Comparison of ENCODE assay signal across 2 cellular contexts in the genomic region with DNA sequence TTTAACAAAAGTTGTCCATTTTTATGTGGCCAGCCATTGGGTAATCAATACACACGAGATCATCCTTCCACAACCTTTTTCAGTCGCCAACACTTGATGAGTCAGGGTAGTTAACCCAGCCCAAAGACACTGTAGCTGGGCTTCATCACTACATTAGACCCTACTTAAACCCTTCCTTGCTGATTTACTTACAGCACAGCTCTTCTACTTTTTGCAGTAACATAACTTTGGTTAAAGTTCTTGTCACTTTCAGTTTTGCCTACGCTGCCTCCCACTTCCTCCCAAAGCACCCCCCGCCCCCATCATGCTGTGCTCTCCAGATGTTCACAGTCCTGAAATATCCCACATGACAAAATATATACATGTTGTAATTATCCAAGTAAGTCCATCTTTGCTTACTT.
TF ChIP-seq lines count a peak whose summit lies in the region.

No MANE protein-coding gene starts in this region.

TF ChIP-seq in IMR-90, 13 proteins besides CTCF, POLR2A, EP300 and RAD21:
- TF ChIP-seq MAZ (IDR thresholded peaks at IDR 0.05; ENCODE audit: borderline replicate concordance, low read depth, low read length) (peak; percentile 77; the same call in 1 of the 2 replicates), RCOR1 (IDR thresholded peaks at IDR 0.05; ENCODE audit: insufficient replicate concordance, low read length) (peak; percentile 63), MAFK (IDR thresholded peaks at IDR 0.05; ENCODE audit: low read depth, low read length) (peak; percentile 25; the same call in 1 of the 2 replicates), SMC3 (IDR thresholded peaks at IDR 0.05; ENCODE audit: low read depth, low read length) (0 out of 2 replicates have a peak, but pooled peaks have one; percentile 2), CHD1 (IDR thresholded peaks at IDR 0.05; ENCODE audit: low read depth, low read length) (no peak), NFE2L2 (IDR thresholded peaks at IDR 0.05; ENCODE audit: low read depth, low read length) (0 out of 2 replicates have a peak, but pooled peaks have one; percentile 7), FOS (IDR thresholded peaks at IDR 0.05; ENCODE audit: low read depth, low read length) (no peak), MXI1 (IDR thresholded peaks at IDR 0.05; ENCODE audit: borderline replicate concordance, low read depth, low read length) (0 out of 2 replicates have a peak, but pooled peaks have one; percentile 51), CEBPB (IDR thresholded peaks at IDR 0.05; ENCODE audit: low read depth, low read length) (peak; percentile 81), BHLHE40 (IDR thresholded peaks at IDR 0.05; ENCODE audit: low read depth, low read length) (no peak; the same call in 1 of the 2 replicates)
- TF ChIP-seq, protein P1, sequence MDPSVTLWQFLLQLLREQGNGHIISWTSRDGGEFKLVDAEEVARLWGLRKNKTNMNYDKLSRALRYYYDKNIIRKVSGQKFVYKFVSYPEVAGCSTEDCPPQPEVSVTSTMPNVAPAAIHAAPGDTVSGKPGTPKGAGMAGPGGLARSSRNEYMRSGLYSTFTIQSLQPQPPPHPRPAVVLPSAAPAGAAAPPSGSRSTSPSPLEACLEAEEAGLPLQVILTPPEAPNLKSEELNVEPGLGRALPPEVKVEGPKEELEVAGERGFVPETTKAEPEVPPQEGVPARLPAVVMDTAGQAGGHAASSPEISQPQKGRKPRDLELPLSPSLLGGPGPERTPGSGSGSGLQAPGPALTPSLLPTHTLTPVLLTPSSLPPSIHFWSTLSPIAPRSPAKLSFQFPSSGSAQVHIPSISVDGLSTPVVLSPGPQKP (IDR thresholded peaks at IDR 0.05; ENCODE audit: borderline replicate concordance, low read depth, low read length): no peak
- TF ChIP-seq, protein P2, sequence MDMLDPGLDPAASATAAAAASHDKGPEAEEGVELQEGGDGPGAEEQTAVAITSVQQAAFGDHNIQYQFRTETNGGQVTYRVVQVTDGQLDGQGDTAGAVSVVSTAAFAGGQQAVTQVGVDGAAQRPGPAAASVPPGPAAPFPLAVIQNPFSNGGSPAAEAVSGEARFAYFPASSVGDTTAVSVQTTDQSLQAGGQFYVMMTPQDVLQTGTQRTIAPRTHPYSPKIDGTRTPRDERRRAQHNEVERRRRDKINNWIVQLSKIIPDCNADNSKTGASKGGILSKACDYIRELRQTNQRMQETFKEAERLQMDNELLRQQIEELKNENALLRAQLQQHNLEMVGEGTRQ (IDR thresholded peaks at IDR 0.05; ENCODE audit: low read depth, low read length): no peak
TF ChIP-seq in IMR-90: peak in this region for 7.

TF ChIP-seq in K562, 482 proteins besides CTCF, POLR2A, EP300 and RAD21:
- TF ChIP-seq BCOR (IDR thresholded peaks at IDR 0.05): no peak
- TF ChIP-seq SPI1 (IDR thresholded peaks at IDR 0.05; ENCODE audit: borderline replicate concordance, low read depth, low read length): peak; percentile 25; the same call in 1 of the 2 replicates
